8 cellular contexts compared by ENCODE assay signal in the genomic region with DNA sequence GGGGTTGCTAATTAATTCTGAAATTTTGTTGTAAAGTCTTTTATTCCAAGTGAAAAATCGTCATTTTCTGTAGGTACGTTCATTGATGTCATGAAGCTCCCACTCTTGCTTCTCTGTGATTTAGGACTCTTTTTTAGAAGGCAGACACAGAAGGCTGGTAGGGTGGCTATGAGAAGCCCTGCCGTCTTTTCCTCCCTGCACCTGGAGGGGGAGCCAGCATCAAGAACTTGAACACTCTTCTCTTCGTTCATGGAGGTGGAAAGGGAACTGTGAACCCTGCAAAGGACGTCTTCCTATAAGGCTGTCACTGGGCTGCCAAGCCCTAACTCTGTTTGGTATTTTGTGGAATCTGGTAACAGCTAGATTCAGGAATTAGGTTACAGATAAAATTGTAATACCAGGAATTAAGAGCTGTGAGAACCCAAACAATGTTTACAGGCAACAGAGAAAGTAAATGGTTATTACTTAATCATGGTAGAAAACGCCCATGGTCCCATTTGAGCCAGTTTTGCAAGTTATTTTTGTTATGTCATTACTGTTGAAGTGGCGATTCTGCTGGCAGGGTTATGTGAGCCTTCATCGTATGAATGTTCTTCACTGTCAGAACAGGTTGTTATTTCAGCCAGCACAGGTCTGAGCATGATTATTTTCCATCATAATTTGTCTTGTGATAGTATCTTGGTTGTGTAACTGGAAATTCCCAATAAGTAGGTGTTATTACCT.
DNase-seq lines count a peak whose midpoint lies in the region; ATAC-seq, FAIRE-seq and TF ChIP-seq lines count a peak whose summit lies in the region.

No MANE protein-coding gene starts in this region.

- no peak for TF ChIP-seq POLR2A in GM12891 (IDR thresholded peaks at IDR 0.05; ENCODE audit: low read depth, low read length)

- no peaks in the 10 kb centered on the region for H3K4me1 Mint-ChIP-seq in effector memory CD8-positive, alpha-beta T cell (ENCODE audit: low read depth in 2 of 2)
- H3K4me1 Mint-ChIP-seq in nephron = no peaks in the 10 kb centered on the region

- POLR2A ChIA-PET in HEK293T (lab: Yijun Ruan, JAX) = no interaction called here

- DNase-seq in AG09309 (ENCODE audit: low read depth) (no peak), GM12891 (ENCODE audit: insufficient read length, low spot score) (peak; percentile 22), HEK293T (ENCODE audit: extremely low spot score) (peak; percentile 56), LoVo (ENCODE audit: low spot score) (peak; percentile 16), epidermal melanocyte (ENCODE audit: insufficient read length, low spot score) (no peak)
- no peak for DNase-seq in effector memory CD8-positive, alpha-beta T cell

- H3K27ac Mint-ChIP-seq in effector memory CD8-positive, alpha-beta T cell = no peak overlapping the region
- H3K27ac Mint-ChIP-seq in nephron = no peak overlapping the region

- H3K9me3 Mint-ChIP-seq in effector memory CD8-positive, alpha-beta T cell = no peaks in the 10 kb centered on the region
- H3K9me3 Mint-ChIP-seq in nephron = peaks cover 3% of the 10 kb centered on the region

- H3K27me3 Mint-ChIP-seq in effector memory CD8-positive, alpha-beta T cell = peaks cover 28 to 41% of the 10 kb centered on the region in 2 donors
- no peaks in the 10 kb centered on the region for H3K27me3 Mint-ChIP-seq in nephron (ENCODE audit: low read depth)

- peak; percentile 93 for ATAC-seq in SK-N-SH treated with all-trans-retinoic acid at 6 μM for 48 hours
- peak; percentile 35 for ATAC-seq in effector memory CD8-positive, alpha-beta T cell (replicated peaks)

- H3K4me3 Mint-ChIP-seq in effector memory CD8-positive, alpha-beta T cell = no peak overlapping the region
- no peak overlapping the region for H3K4me3 Mint-ChIP-seq in nephron

- CTCF ChIA-PET in HEK293T (lab: Yijun Ruan, JAX) = interaction anchor here (0.6 to 0.7 kb wide), 2 partner anchors 88 to 147 kb away, joined by 3 read pairs; no protein-coding TSS in a partner anchor

- FAIRE-seq in GM12891 (lab: Jason Lieb, UNC) = no peak

- TF ChIP-seq CTCF in AG09309 (IDR thresholded peaks at IDR 0.05; ENCODE audit: control insufficient read depth, insufficient read depth, low read depth, low read length, missing control alignments) (peak; percentile 76), nephron (IDR thresholded peaks at IDR 0.05; ENCODE audit: unreplicated experiment in 3 of 3) (peak; percentile 27 to 58 (median 30))

- no peaks in the 10 kb centered on the region for H3K36me3 Mint-ChIP-seq in effector memory CD8-positive, alpha-beta T cell (ENCODE audit: insufficient read depth)
- peaks cover 5% of the 10 kb centered on the region for H3K36me3 Mint-ChIP-seq in nephron (ENCODE audit: low read depth)

- no peak overlapping the region for H3K4me3 ChIP-seq in AG09309 (ENCODE audit: control insufficient read depth, low read depth, low read length)

TF ChIP-seq in GM12891, 5 proteins besides CTCF, POLR2A, EP300 and RAD21:
- TF ChIP-seq TAF1 (IDR thresholded peaks at IDR 0.05; ENCODE audit: low read depth, low read length) = no peak
- peak; percentile 37; the same call in 1 of the 2 replicates for TF ChIP-seq SPI1 (IDR thresholded peaks at IDR 0.05; ENCODE audit: low read depth, low read length)
TF ChIP-seq in GM12891: peak in this region for 1.

TF ChIP-seq in HEK293T, 16 proteins besides CTCF, POLR2A, EP300 and RAD21:
- TF ChIP-seq SP1 (IDR thresholded peaks at IDR 0.05) = no peak
- TF ChIP-seq, protein P1, sequence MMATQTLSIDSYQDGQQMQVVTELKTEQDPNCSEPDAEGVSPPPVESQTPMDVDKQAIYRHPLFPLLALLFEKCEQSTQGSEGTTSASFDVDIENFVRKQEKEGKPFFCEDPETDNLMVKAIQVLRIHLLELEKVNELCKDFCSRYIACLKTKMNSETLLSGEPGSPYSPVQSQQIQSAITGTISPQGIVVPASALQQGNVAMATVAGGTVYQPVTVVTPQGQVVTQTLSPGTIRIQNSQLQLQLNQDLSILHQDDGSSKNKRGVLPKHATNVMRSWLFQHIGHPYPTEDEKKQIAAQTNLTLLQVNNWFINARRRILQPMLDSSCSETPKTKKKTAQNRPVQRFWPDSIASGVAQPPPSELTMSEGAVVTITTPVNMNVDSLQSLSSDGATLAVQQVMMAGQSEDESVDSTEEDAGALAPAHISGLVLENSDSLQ (IDR thresholded peaks at IDR 0.05) = no peak
- no peak for TF ChIP-seq L3MBTL2 (conservative IDR thresholded peaks at IDR 0.05)
- TF ChIP-seq FOXA1 (IDR thresholded peaks at IDR 0.05) = no peak
- TF ChIP-seq CTBP1 (IDR thresholded peaks at IDR 0.05; ENCODE audit: borderline replicate concordance) = no peak
- no peak for TF ChIP-seq LEF1 (IDR thresholded peaks at IDR 0.05; ENCODE audit: borderline replicate concordance)
- no peak for TF ChIP-seq ARNT (IDR thresholded peaks at IDR 0.05)
- TF ChIP-seq ZNF384 (IDR thresholded peaks at IDR 0.05) = no peak
- no peak for TF ChIP-seq BHLHE40 (IDR thresholded peaks at IDR 0.05; ENCODE audit: borderline replicate concordance)
- no peak for TF ChIP-seq HDGF (IDR thresholded peaks at IDR 0.05; ENCODE audit: borderline replicate concordance)
- no peak for TF ChIP-seq ELF4 (IDR thresholded peaks at IDR 0.05)
- no peak for TF ChIP-seq NFRKB (IDR thresholded peaks at IDR 0.05)
- TF ChIP-seq FOXM1 (IDR thresholded peaks at IDR 0.05; ENCODE audit: borderline replicate concordance) = no peak
- TF ChIP-seq SUZ12 (IDR thresholded peaks at IDR 0.05) = no peak
- TF ChIP-seq TARDBP (IDR thresholded peaks at IDR 0.05) = no peak
- TF ChIP-seq FOXK2 (IDR thresholded peaks at IDR 0.05) = no peak

TF ChIP-seq in SK-N-SH treated with all-trans-retinoic acid at 6 μM for 48 hours, 23 proteins besides CTCF, POLR2A, EP300 and RAD21:
- no peak for TF ChIP-seq PATZ1 (CRISPR knock-in tag; IDR thresholded peaks at IDR 0.05; ENCODE audit: borderline replicate concordance)
- no peak for TF ChIP-seq ZFP30 (CRISPR knock-in tag; IDR thresholded peaks at IDR 0.05)
- TF ChIP-seq ISL1 (CRISPR knock-in tag; IDR thresholded peaks at IDR 0.05) = no peak
- TF ChIP-seq ZFP3 (CRISPR knock-in tag; IDR thresholded peaks at IDR 0.05) = no peak
- TF ChIP-seq GLIS3 (CRISPR knock-in tag; IDR thresholded peaks at IDR 0.05) = no peak
- no peak for TF ChIP-seq ZNF70 (CRISPR knock-in tag; IDR thresholded peaks at IDR 0.05)

Comparison
In these comparisons a context has a peak if more than half of its experiments do, and no peak if none do; other contexts are left out.
1. DNase-seq: peak in GM12891 (single experiment), HEK293T (single experiment) and LoVo (single experiment); none in AG09309 (single experiment), effector memory CD8-positive, alpha-beta T cell (0 of 3) and epidermal melanocyte (single experiment).